12 cellular contexts compared by ENCODE assay signal in the genomic region with DNA sequence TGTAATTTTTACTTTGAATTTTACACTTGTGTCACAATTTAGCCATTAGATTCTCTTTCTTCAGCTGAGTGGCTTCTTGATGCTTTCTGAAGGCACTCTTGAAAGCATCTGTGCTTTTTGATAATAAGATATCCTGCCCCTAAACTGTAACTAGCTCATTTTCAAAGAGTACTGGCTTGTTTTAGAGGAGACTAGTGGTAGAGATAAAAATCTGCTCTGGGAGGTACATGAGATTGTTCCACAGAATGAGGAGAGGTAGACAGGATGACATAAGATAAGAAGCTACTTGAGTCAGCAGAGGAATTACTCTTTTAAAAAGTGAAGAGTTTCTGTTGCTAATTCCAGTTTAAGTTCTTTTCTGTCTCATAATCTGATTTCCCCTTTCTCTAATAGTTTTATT.
"Had no signal": no experiment of that assay in that cellular context is flagged by ENCODE, and none has a peak within 500 bp of the region (broad histone marks: within the 10 kb centered on the region; RNA-seq: fewer than 3 reads in every experiment).

No MANE protein-coding gene starts in this region.

- H3K9me3 ChIP-seq: body of pancreas, pancreas, stomach had no signal

- H3K27me3 Mint-ChIP-seq: dendritic cell treated with granulocyte-macrophage colony-stimulating factor and Interleukin-4, amounts not matched to agents 40 ng/mL and 50 ng/mL, for 4 days had no signal

- H3K4me3 Mint-ChIP-seq: activated T-cell treated with anti-CD3 and anti-CD28 coated beads, Interleukin-2, amount 50 U/mL, for 4 hours; dendritic cell treated with granulocyte-macrophage colony-stimulating factor and Interleukin-4, amounts not matched to agents 40 ng/mL and 50 ng/mL, for 4 days; neural crest cell had no signal

- ATAC-seq: body of pancreas, pancreas, SK-N-SH treated with all-trans-retinoic acid at 6 μM for 48 hours had no signal

- H3K9me3 Mint-ChIP-seq: neural crest cell had no signal

- H3K36me3 ChIP-seq: pancreas had no signal

- H3K27ac ChIP-seq: body of pancreas, pancreas, stomach had no signal

- H3K27ac Mint-ChIP-seq: dendritic cell treated with granulocyte-macrophage colony-stimulating factor and Interleukin-4, amounts not matched to agents 40 ng/mL and 50 ng/mL, for 4 days had no signal

- H3K27me3 ChIP-seq: body of pancreas, pancreas, stomach had no signal

- DNase-seq: activated T-cell treated with anti-CD3 and anti-CD28 coated beads, Interleukin-2, amount 50 U/mL, for 4 hours; amniotic stem cell; body of pancreas; hypothalamus; kidney glomerular epithelial cell; pancreas; stimulated activated CD4-positive, alpha-beta T cell treated with anti-CD3 and anti-CD28 coated beads, Interleukin-4, amount 100 ng/mL, for 1 hour; stimulated activated CD8-positive, alpha-beta memory T cell treated with anti-CD3 and anti-CD28 coated beads, Interleukin-4, amount 100 ng/mL, for 48 hours; stomach had no signal

- H3K4me3 ChIP-seq: body of pancreas, pancreas, stomach had no signal
